ENCODE assay signal across 10 cellular contexts in the genomic region with DNA sequence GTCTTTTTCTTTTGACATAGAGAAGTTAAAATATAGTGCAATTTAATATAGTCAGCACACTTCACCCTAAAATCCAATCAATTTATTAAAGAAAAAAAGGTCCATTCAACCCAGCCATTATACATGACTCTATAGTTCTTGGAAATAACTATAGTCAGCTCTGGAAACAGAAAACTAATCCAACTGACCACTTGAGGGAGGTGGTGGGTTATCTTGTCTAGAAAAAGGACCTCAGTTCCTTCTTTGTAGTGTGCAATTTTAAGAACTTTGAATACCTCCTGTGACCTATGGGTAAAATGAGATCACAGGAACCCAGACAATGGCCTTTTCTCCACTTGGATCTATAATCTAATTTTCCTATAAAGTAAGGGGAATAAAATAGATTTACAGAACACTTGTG.
DNase-seq lines count a peak whose midpoint lies in the region; ATAC-seq and TF ChIP-seq lines count a peak whose summit lies in the region.
"Had no signal": no experiment of that assay in that cellular context is flagged by ENCODE, and none has a peak within 500 bp of the region (broad histone marks: within the 10 kb centered on the region; RNA-seq: fewer than 3 reads in every experiment).

No MANE protein-coding gene starts in this region.

- H3K9me3 Mint-ChIP-seq in CD14-positive monocyte, result peaks cover 0 to 2% (median 0%) of the 10 kb centered on the region in 7 donors

- H3K4me3 ChIP-seq in AG09309 (ENCODE audit: control insufficient read depth, low read depth, low read length) (no peak overlapping the region), OCI-LY7 (ENCODE audit: low read depth, low read length, poor library complexity, severe bottlenecking) (no peak overlapping the region), fibroblast of pulmonary artery (replicated peaks; ENCODE audit: low read depth, low read length) (no peak overlapping the region)

- DNase-seq in AG09309 (ENCODE audit: low read depth) (no peak), OCI-LY7 (ENCODE audit: low spot score) (no peak), fibroblast of pulmonary artery (ENCODE audit: low read depth) (peak; percentile 71), CD14-positive monocyte (ENCODE audit: low spot score) (no peak), UCSD-AML1 (lab: John Stamatoyannopoulos, UW; ENCODE audit: unreplicated experiment) (no peak), LoVo (ENCODE audit: low spot score) (no peak)
- DNase-seq: activated effector memory CD4-positive, alpha-beta T cell treated with Interleukin-2 at 50 U/mL for 16 hours had no signal

- no TSS peak for BruUV-seq in OCI-LY7 (replicated peaks; lab: Mats Ljungman, UMichigan)

- ATAC-seq in GM21390 (IDR thresholded peaks at IDR 0.05; ENCODE audit: unreplicated experiment), result peak; percentile 41
- no peak for ATAC-seq in HG03378 (IDR thresholded peaks at IDR 0.05; ENCODE audit: unreplicated experiment)
- ATAC-seq: Right ventricle myocardium inferior had no signal

- H3K27me3 Mint-ChIP-seq in CD14-positive monocyte (ENCODE audit: low read depth in 3 of 3), result peaks cover 0 to 2% (median 0%) of the 10 kb centered on the region in 3 donors

- H3K27ac ChIP-seq in OCI-LY7 (ENCODE audit: low read depth, low read length, poor library complexity, severe bottlenecking), result no peak overlapping the region

- no peaks in the 10 kb centered on the region for H3K36me3 Mint-ChIP-seq in CD14-positive monocyte

- H3K9me3 ChIP-seq in OCI-LY7 (ENCODE audit: low read length), result no peaks in the 10 kb centered on the region

- H3K4me3 Mint-ChIP-seq in CD14-positive monocyte, result no peak overlapping the region

- CTCF ChIA-PET in OCI-LY7 (lab: Charles Lee; ENCODE audit: unreplicated experiment), result interaction anchor here (0.8 kb wide), 1 partner anchor 957 kb away, joined by 3 read pairs; no protein-coding TSS in a partner anchor

- peak; percentile 24 for TF ChIP-seq CTCF in AG09309 (IDR thresholded peaks at IDR 0.05; ENCODE audit: control insufficient read depth, insufficient read depth, low read depth, low read length, missing control alignments)
- TF ChIP-seq CTCF in OCI-LY7 (conservative IDR thresholded peaks at IDR 0.05; ENCODE audit: low read length), result peak; percentile 33; the same call in 1 of the 2 replicates
- TF ChIP-seq CTCF in fibroblast of pulmonary artery (IDR thresholded peaks at IDR 0.05; ENCODE audit: low read length, missing control alignments), result peak; percentile 63
- TF ChIP-seq CTCF in CD14-positive monocyte (IDR thresholded peaks at IDR 0.05), result no peak

- intact Hi-C loops in OCI-LY7 (cut with micrococcal nuclease; ENCODE audit: unreplicated experiment), result no loop called here
- intact Hi-C loops in CD14-positive monocyte (cut with micrococcal nuclease), result no loop called here

- no peaks in the 10 kb centered on the region for H4K20me1 ChIP-seq in OCI-LY7 (ENCODE audit: insufficient read depth, low read length)

- H3K4me1 ChIP-seq in OCI-LY7 (ENCODE audit: insufficient read depth, low read length, poor library complexity, severe bottlenecking), result no peaks in the 10 kb centered on the region

- H3K79me2 ChIP-seq in OCI-LY7 (ENCODE audit: insufficient read depth, low read depth, low read length), result no peaks in the 10 kb centered on the region

- no peak overlapping the region for H2AFZ ChIP-seq in OCI-LY7 (ENCODE audit: low read length)

- POLR2A ChIA-PET in OCI-LY7 (lab: Charles Lee), result interaction anchor here (0.6 to 1.1 kb wide), 2 partner anchors 11 to 1609 kb away, joined by 3 to 4 read pairs; no protein-coding TSS in a partner anchor

- no peaks in the 10 kb centered on the region for H3K9me2 ChIP-seq in OCI-LY7 (ENCODE audit: insufficient read depth, low read length)

- no peaks in the 10 kb centered on the region for H3K36me3 ChIP-seq in OCI-LY7 (ENCODE audit: insufficient read depth, low read length)

- no peak overlapping the region for H3K4me2 ChIP-seq in OCI-LY7 (ENCODE audit: low read length)

- no peak overlapping the region for H3K27ac Mint-ChIP-seq in CD14-positive monocyte

- H3K4me1 Mint-ChIP-seq in CD14-positive monocyte, result peaks cover 11% of the 10 kb centered on the region
